In genomic region chrX:104419926-104420325, GRCh38 we compare ENCODE assay signal across 22 cellular contexts.
DNase-seq lines count a peak whose midpoint lies in the region; ATAC-seq, FAIRE-seq and TF ChIP-seq lines count a peak whose summit lies in the region.
"Had no signal": no experiment of that assay in that cellular context is flagged by ENCODE, and none has a peak within 500 bp of the region (broad histone marks: within the 10 kb centered on the region; RNA-seq: fewer than 3 reads in every experiment).

No MANE protein-coding gene starts in this region.

- ATAC-seq in PC-3: no peak
- ATAC-seq in RWPE2 (ENCODE audit: low read depth): peak; percentile 12; the same call in 1 of the 3 replicates
- peak; percentile 74 for ATAC-seq in left colon
- ATAC-seq in HG02763 (IDR thresholded peaks at IDR 0.05; ENCODE audit: unreplicated experiment): no peak
- ATAC-seq in HG02840 (IDR thresholded peaks at IDR 0.05; ENCODE audit: low FRiP score, unreplicated experiment): no peak

- H3K9me2 ChIP-seq in PC-3 (replicated peaks; ENCODE audit: low read length): no peaks in the 10 kb centered on the region

- H3K27me3 ChIP-seq in PC-3 (ENCODE audit: low read length): no peaks in the 10 kb centered on the region
- no peaks in the 10 kb centered on the region for H3K27me3 ChIP-seq in RWPE2 (ENCODE audit: insufficient read depth, poor library complexity, severe bottlenecking)
- peaks cover 2% of the 10 kb centered on the region for H3K27me3 ChIP-seq in osteoblast (ENCODE audit: insufficient read depth, low read length)
- H3K27me3 ChIP-seq: BE2C, BLaER1 had no signal

- no peak overlapping the region for H3K9ac ChIP-seq in PC-3 (ENCODE audit: low read length)
- H3K9ac ChIP-seq: BLaER1 had no signal

- H3K9me3 ChIP-seq in PC-3 (ENCODE audit: low read length) (no peaks in the 10 kb centered on the region), RWPE2 (ENCODE audit: severe bottlenecking) (no peaks in the 10 kb centered on the region), osteoblast (ENCODE audit: low read depth, low read length) (no peaks in the 10 kb centered on the region)
- H3K9me3 ChIP-seq: BE2C had no signal

- H3K4me3 ChIP-seq in PC-3 (ENCODE audit: low read length): no peak overlapping the region
- H3K4me3 ChIP-seq in RWPE2 (ENCODE audit: severe bottlenecking): no peak overlapping the region
- H3K4me3 ChIP-seq in osteoblast (ENCODE audit: insufficient read depth, low read length): no peak overlapping the region
- H3K4me3 ChIP-seq: BLaER1 had no signal

- intact Hi-C loops in PC-3 (cut with micrococcal nuclease) (no loop called here), left colon (cut with DNase I, micrococcal nuclease) (no loop called here)

- FAIRE-seq in D721Med (lab: Jason Lieb, UNC): no peak
- FAIRE-seq: A204.1, G401.6, GM12891 had no signal

- H3K79me2 ChIP-seq in PC-3 (ENCODE audit: low read length): no peaks in the 10 kb centered on the region
- H3K79me2 ChIP-seq in osteoblast (ENCODE audit: insufficient read depth, low read length): no peaks in the 10 kb centered on the region

- H4K20me1 ChIP-seq in PC-3 (ENCODE audit: low read length): no peaks in the 10 kb centered on the region
- no peaks in the 10 kb centered on the region for H4K20me1 ChIP-seq in osteoblast (ENCODE audit: insufficient read depth, low read length)
- H4K20me1 ChIP-seq: BLaER1 had no signal

- H3K4me1 ChIP-seq in PC-3 (ENCODE audit: insufficient read depth, low read length): peaks cover 24% of the 10 kb centered on the region
- peaks cover 10% of the 10 kb centered on the region for H3K4me1 ChIP-seq in RWPE2 (ENCODE audit: insufficient read depth, poor library complexity, severe bottlenecking)
- no peaks in the 10 kb centered on the region for H3K4me1 ChIP-seq in osteoblast (ENCODE audit: insufficient read depth, low read length)
- H3K4me1 ChIP-seq: BE2C had no signal

- H3K27ac ChIP-seq in PC-3 (ENCODE audit: low read length): no peak overlapping the region
- H3K27ac ChIP-seq in RWPE2 (ENCODE audit: poor library complexity, severe bottlenecking): peak overlapping the region; percentile 73
- peak overlapping the region; percentile 12 for H3K27ac ChIP-seq in epithelial cell of prostate
- no peak overlapping the region for H3K27ac ChIP-seq in osteoblast (ENCODE audit: low read depth, low read length)
- H3K27ac ChIP-seq: BLaER1 had no signal

- no TSS peak for BruUV-seq in PC-3 (replicated peaks; lab: Mats Ljungman, UMichigan)

- no peaks in the 10 kb centered on the region for H3F3A ChIP-seq in PC-3 (ENCODE audit: low read length, unreplicated experiment)

- DNase-seq in PC-3: no peak
- DNase-seq in RWPE2 (ENCODE audit: low spot score): no peak
- DNase-seq in epithelial cell of prostate (ENCODE audit: low read depth, low spot score): no peak
- no peak for DNase-seq in left colon
- DNase-seq in D721Med (ENCODE audit: insufficient read length, low spot score): no peak
- DNase-seq in osteoblast (ENCODE audit: insufficient read length, low spot score, missing footprints): no peak
- DNase-seq: 8988T; ACHN; BE2C; C1 segment of cervical spinal cord; CD4-positive, alpha-beta memory T cell; CD4-positive, CD25-positive, alpha-beta regulatory T cell; CD8-positive, alpha-beta memory T cell; COR-L47; DMS79 treated with DMSO at 0.1 percent for 48 hours; GF-D8 had no signal

- H3K36me3 ChIP-seq in PC-3 (ENCODE audit: low read depth, low read length) (no peaks in the 10 kb centered on the region), RWPE2 (ENCODE audit: low read depth) (no peaks in the 10 kb centered on the region), osteoblast (ENCODE audit: insufficient read depth, low read length) (no peaks in the 10 kb centered on the region)
- H3K36me3 ChIP-seq: BE2C, BLaER1 had no signal

- CTCF ChIA-PET in PC-3 (lab: Charles Lee): no interaction called here

- POLR2A ChIA-PET in PC-3 (lab: Charles Lee; ENCODE audit: unreplicated experiment): no interaction called here

- H3K4me2 ChIP-seq in PC-3 (ENCODE audit: low read length): 0 out of 2 replicates have a peak overlapping the region, but pooled peaks have one; percentile 37
- H3K4me2 ChIP-seq in osteoblast (ENCODE audit: insufficient read depth, low read length): no peak overlapping the region
- H3K4me2 ChIP-seq: BLaER1 had no signal

- H2AFZ ChIP-seq in PC-3 (ENCODE audit: low read length): no peak overlapping the region
- no peak overlapping the region for H2AFZ ChIP-seq in osteoblast (ENCODE audit: low read length)

- TF ChIP-seq CTCF in PC-3 (conservative IDR thresholded peaks at IDR 0.05; ENCODE audit: low read depth, low read length): no peak
- no peak for TF ChIP-seq CTCF in RWPE2 (IDR thresholded peaks at IDR 0.05; ENCODE audit: poor library complexity, severe bottlenecking)
- no peak for TF ChIP-seq CTCF in D721Med (IDR thresholded peaks at IDR 0.05; ENCODE audit: insufficient read depth, missing control alignments)
- TF ChIP-seq CTCF in osteoblast (IDR thresholded peaks at IDR 0.05; ENCODE audit: extremely low read depth, low read depth, low read length): no peak

Comparison
In these comparisons a context has a peak if more than half of its experiments do, and no peak if none do; other contexts are left out.
1. ATAC-seq: peak in RWPE2 (single experiment) and left colon (single experiment); none in PC-3 (single experiment), HG02763 (single experiment) and HG02840 (single experiment).
2. H3K27ac ChIP-seq: peak in RWPE2 (single experiment) and epithelial cell of prostate (single experiment); none in PC-3 (single experiment) and osteoblast (single experiment).